ENCODE assay signal across 16 cellular contexts in the genomic region with DNA sequence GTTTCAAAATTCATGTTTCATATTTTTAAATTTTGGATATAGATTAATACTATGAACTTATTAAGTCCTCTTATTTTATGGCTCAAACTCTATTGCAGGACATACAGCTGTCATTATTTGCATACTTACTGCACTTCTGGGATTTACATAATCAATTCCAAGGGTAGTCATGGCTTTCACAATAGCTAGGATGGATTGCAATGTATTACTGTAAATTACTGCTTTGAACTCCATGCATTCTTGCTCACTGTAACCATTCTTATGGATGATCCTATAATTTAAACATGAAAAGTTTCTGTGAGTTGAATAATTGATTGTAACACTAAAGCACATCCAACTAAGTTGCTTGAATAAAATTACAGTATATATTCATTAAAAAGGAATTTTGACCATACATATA. TPM values are rescaled to one million over a fixed set of nuclear protein-coding genes. Genes with fewer than 3 reads are reported as not detected.
DNase-seq lines count a peak whose midpoint lies in the region; ATAC-seq, FAIRE-seq and TF ChIP-seq lines count a peak whose summit lies in the region.
"Had no signal": no experiment of that assay in that cellular context is flagged by ENCODE, and none has a peak within 500 bp of the region (broad histone marks: within the 10 kb centered on the region; RNA-seq: fewer than 3 reads in every experiment).

No MANE protein-coding gene starts in this region.

- H3K9me3 ChIP-seq in HepG2 (ENCODE audit: low read length), result no peaks in the 10 kb centered on the region
- no peaks in the 10 kb centered on the region for H3K9me3 ChIP-seq in right lobe of liver
- no peaks in the 10 kb centered on the region for H3K9me3 ChIP-seq in RWPE2 (ENCODE audit: severe bottlenecking)
- H3K9me3 ChIP-seq in thyroid gland, result no peaks in the 10 kb centered on the region
- H3K9me3 ChIP-seq: Caco-2, HAP-1 had no signal

- H3K9ac ChIP-seq in HepG2 (ENCODE audit: insufficient read depth, low read depth, low read length), result no peak overlapping the region

- no peaks in the 10 kb centered on the region for H3K79me2 ChIP-seq in HepG2 (ENCODE audit: insufficient read depth, low read length)

- no peak overlapping the region for H3K27ac ChIP-seq in HepG2 (ENCODE audit: extremely low read length, insufficient read depth, low read length)
- H3K27ac ChIP-seq in right lobe of liver, result no peak overlapping the region
- no peak overlapping the region for H3K27ac ChIP-seq in RWPE2 (ENCODE audit: poor library complexity, severe bottlenecking)
- H3K27ac ChIP-seq in thyroid gland, result no peak overlapping the region

- no TSS peak for BruUV-seq in HepG2 (replicated peaks; lab: Mats Ljungman, UMichigan)

- H3K4me1 ChIP-seq in HepG2 (ENCODE audit: insufficient read depth, low read length) (no peaks in the 10 kb centered on the region), right lobe of liver (no peaks in the 10 kb centered on the region), RWPE2 (ENCODE audit: insufficient read depth, poor library complexity, severe bottlenecking) (peaks cover 31% of the 10 kb centered on the region), thyroid gland (no peaks in the 10 kb centered on the region)
- H3K4me1 ChIP-seq: Caco-2 had no signal

- no peak for FAIRE-seq in HepG2 (lab: Jason Lieb, UNC)
- FAIRE-seq: GM12878 had no signal

- H2AFZ ChIP-seq in HepG2 (ENCODE audit: low read length), result no peak overlapping the region

- H3K27me3 ChIP-seq in HepG2 (ENCODE audit: control insufficient read depth in 1 of 2, insufficient read depth in 2 of 2, low read length in 2 of 2) (no peaks in the 10 kb centered on the region), right lobe of liver (no peaks in the 10 kb centered on the region), RWPE2 (ENCODE audit: insufficient read depth, poor library complexity, severe bottlenecking) (no peaks in the 10 kb centered on the region), thyroid gland (no peaks in the 10 kb centered on the region)

- CTCF ChIA-PET in HepG2 (lab: Yijun Ruan, JAX; ENCODE audit: low intra/inter-chr PET ratio, low total read pairs), result no interaction called here

- no peaks in the 10 kb centered on the region for H3K36me3 ChIP-seq in HepG2 (replicated peaks in 1 of 2; ENCODE audit: control insufficient read depth in 1 of 2, insufficient read depth in 2 of 2, low read length in 2 of 2)
- H3K36me3 ChIP-seq in right lobe of liver, result no peaks in the 10 kb centered on the region
- no peaks in the 10 kb centered on the region for H3K36me3 ChIP-seq in RWPE2 (ENCODE audit: low read depth)
- H3K36me3 ChIP-seq in thyroid gland, result no peaks in the 10 kb centered on the region
- H3K36me3 ChIP-seq: HAP-1 had no signal

- ATAC-seq in HepG2 (no peak), right lobe of liver (no peak), RWPE2 (ENCODE audit: low read depth) (peak; percentile 38; the same call in 1 of the 3 replicates), HG03571 (IDR thresholded peaks at IDR 0.05; ENCODE audit: unreplicated experiment) (no peak)
- ATAC-seq: GM12878 had no signal

- no peak for TF ChIP-seq RAD21 in HepG2 (CRISPR knock-in tag; IDR thresholded peaks at IDR 0.05)

- intact Hi-C loops in HepG2 (cut with micrococcal nuclease; ENCODE audit: unreplicated experiment) (no loop called here), right lobe of liver (cut with DNase I) (no loop called here), thyroid gland (cut with DNase I) (no loop called here)

- TF ChIP-seq POLR2A in HepG2 (IDR thresholded peaks at IDR 0.05; ENCODE audit: insufficient read depth in 1 of 2, low read depth in 2 of 2, low read length in 2 of 2), result no peak
- TF ChIP-seq POLR2A in right lobe of liver (IDR thresholded peaks at IDR 0.05), result no peak
- no peak for TF ChIP-seq POLR2A in thyroid gland (IDR thresholded peaks at IDR 0.05)

- DNase-seq in HepG2 (ENCODE audit: low spot score), result no peak
- no peak for DNase-seq in right lobe of liver
- DNase-seq in RWPE2 (ENCODE audit: low spot score), result no peak
- DNase-seq in fibroblast of the aortic adventitia (ENCODE audit: low read depth), result peak; percentile 14
- no peak for DNase-seq in thyroid gland
- no peak for DNase-seq in NCI-H524 treated with DMSO at 0.1 percent for 48 hours (lab: John Stamatoyannopoulos, UW)
- DNase-seq in NCI-H2029 (lab: John Stamatoyannopoulos, UW), result no peak
- DNase-seq: Caco-2, MM.1S, NCI-H1105 treated with DMSO at 0.1 percent for 48 hours, NCI-H187, NCI-H446 treated with DMSO at 0.1 percent for 48 hours, SIG-M5 had no signal

- POLR2A ChIA-PET in HepG2 (lab: Yijun Ruan, JAX), result no interaction called here

- in situ Hi-C loops in HepG2 (cut with HindIII; ENCODE audit: extremely low pct_ligation_motif_present, low pct_unique_long_range_greater_than_20kb), result no loop called here

- no peak overlapping the region for H3K4me2 ChIP-seq in HepG2 (ENCODE audit: low read depth, low read length)

- no peak overlapping the region for H3K4me3 ChIP-seq in HepG2 (replicated peaks in 1 of 3; ENCODE audit: insufficient read depth in 1 of 3, low read depth in 2 of 3, low read length in 3 of 3)
- no peak overlapping the region for H3K4me3 ChIP-seq in right lobe of liver
- H3K4me3 ChIP-seq in RWPE2 (ENCODE audit: severe bottlenecking), result no peak overlapping the region
- no peak overlapping the region for H3K4me3 ChIP-seq in fibroblast of the aortic adventitia (ENCODE audit: low read depth, low read length)
- no peak overlapping the region for H3K4me3 ChIP-seq in thyroid gland (replicated peaks in 1 of 3)
- H3K4me3 ChIP-seq: GM12878, HAP-1 had no signal

- no peaks in the 10 kb centered on the region for H4K20me1 ChIP-seq in HepG2 (ENCODE audit: insufficient read depth, low read length)

- TF ChIP-seq EP300 in HepG2 (IDR thresholded peaks at IDR 0.05; ENCODE audit: low read depth in 2 of 2, low read length in 2 of 2) (no peak), HepG2 (CRISPR knock-in tag; IDR thresholded peaks at IDR 0.05; ENCODE audit: borderline replicate concordance) (no peak)

- TF ChIP-seq CTCF in HepG2 (CRISPR knock-in tag; IDR thresholded peaks at IDR 0.05) (no peak), right lobe of liver (IDR thresholded peaks at IDR 0.05) (no peak), RWPE2 (IDR thresholded peaks at IDR 0.05; ENCODE audit: poor library complexity, severe bottlenecking) (no peak), fibroblast of the aortic adventitia (IDR thresholded peaks at IDR 0.05; ENCODE audit: insufficient read depth, low read length) (no peak), thyroid gland (IDR thresholded peaks at IDR 0.05) (no peak)

TF ChIP-seq in HepG2, 621 proteins besides CTCF, POLR2A, EP300 and RAD21:
- TF ChIP-seq ATF6 (CRISPR knock-in tag; conservative IDR thresholded peaks at IDR 0.05), result no peak
- no peak for TF ChIP-seq NKX3-1 (CRISPR knock-in tag; IDR thresholded peaks at IDR 0.05)
- TF ChIP-seq ETV5 (CRISPR knock-in tag; IDR thresholded peaks at IDR 0.05; ENCODE audit: borderline replicate concordance), result no peak
- 0 out of 2 replicates have a peak, but pooled peaks have one; percentile 47 for TF ChIP-seq CEBPB (IDR thresholded peaks at IDR 0.05; ENCODE audit: borderline replicate concordance, low read depth, low read length)
- no peak for TF ChIP-seq RFXANK (CRISPR knock-in tag; IDR thresholded peaks at IDR 0.05)

RNA-seq across cellular contexts. Expression of gene GNAT3, which starts 23.5 kb away (rescaled TPM):
- total RNA-seq in HepG2 (2016; rRNA removed; fragmentation: Illumina TruSeq; extraction: Trizol) (not detected in 2 replicates), right lobe of liver (not detected), fibroblast of the aortic adventitia (ENCODE audit: low replicate concordance) (not detected in 2 replicates), thyroid gland (not detected)
- total RNA-seq in HepG2 (2016; cell fraction: cytosol; rRNA removed; fragmentation: Illumina TruSeq; extraction: Trizol; ENCODE audit: low read depth), result not detected in 2 replicates
- total RNA-seq in HepG2 (2016; cell fraction: insoluble cytoplasmic fraction; rRNA removed; fragmentation: Illumina TruSeq; extraction: Trizol), result not detected in 2 replicates
- total RNA-seq in HepG2 (2016; cell fraction: membrane; rRNA removed; fragmentation: Illumina TruSeq; extraction: Trizol), result not detected in 2 replicates
- not detected in 2 replicates for total RNA-seq in HepG2 (2016; cell fraction: nucleus; rRNA removed; fragmentation: Illumina TruSeq; extraction: Trizol)
- not detected in 2 replicates for polyA plus RNA-seq in HepG2 (2011; rRNA removed)
- not detected in 2 replicates for polyA plus RNA-seq in HepG2 (2011; cell fraction: cytosol; rRNA removed)
- not detected in 2 replicates for polyA plus RNA-seq in HepG2 (2011; cell fraction: nucleus; rRNA removed)
- not detected in 2 replicates for polyA plus RNA-seq in HepG2 (2012)
- not detected in 2 replicates for polyA plus RNA-seq in HepG2 (2016; cell fraction: cytosol; fragmentation: Illumina TruSeq; extraction: Trizol; ENCODE audit: low read depth)
- not detected in 2 replicates for polyA plus RNA-seq in HepG2 (2016; cell fraction: insoluble cytoplasmic fraction; fragmentation: Illumina TruSeq; extraction: Trizol; ENCODE audit: low read depth)
- polyA plus RNA-seq in HepG2 (2016; cell fraction: membrane; fragmentation: Illumina TruSeq; extraction: Trizol; ENCODE audit: low read depth), result not detected in 2 replicates
- not detected in 2 replicates for polyA plus RNA-seq in HepG2 (2016; cell fraction: nucleus; fragmentation: Illumina TruSeq; extraction: Trizol; ENCODE audit: insufficient read depth, low read depth)
- not detected in 2 replicates for polyA minus RNA-seq in HepG2 (2011; rRNA and poly(A)+ RNA removed; ENCODE audit: low replicate concordance)
- not detected in 2 replicates for polyA minus RNA-seq in HepG2 (2011; cell fraction: cytosol; rRNA and poly(A)+ RNA removed)
- polyA minus RNA-seq in HepG2 (2011; cell fraction: nucleus; rRNA and poly(A)+ RNA removed), result not detected in 2 replicates
- total RNA-seq: Caco-2 had no signal
